Comparison of ENCODE assay signal across 9 cellular contexts in genomic region chr4:82798168-82799005, GRCh38. TPM values are rescaled to one million over a fixed set of nuclear protein-coding genes. Genes with fewer than 3 reads are reported as not detected.
DNase-seq lines count a peak whose midpoint lies in the region; ATAC-seq, FAIRE-seq and TF ChIP-seq lines count a peak whose summit lies in the region.
"Had no signal": no experiment of that assay in that cellular context is flagged by ENCODE, and none has a peak within 500 bp of the region (broad histone marks: within the 10 kb centered on the region; RNA-seq: fewer than 3 reads in every experiment).

TSS of gene SCD5 (minus strand) at chr4:82798796. CDS start at chr4:82798537, 259 bp downstream.

- H3K4me1 ChIP-seq in RWPE2 (ENCODE audit: insufficient read depth, poor library complexity, severe bottlenecking) (peaks cover 2% of the 10 kb centered on the region), transverse colon (peaks cover 0 to 30% (median 11%) of the 10 kb centered on the region in 4 donors)

- in situ Hi-C loops in transverse colon (cut with MboI; ENCODE audit: low pct_ligation_motif_present in 1 of 4, low pct_unique_long_range_greater_than_20kb in 1 of 4, low sequenced_read_pairs in 3 of 4) = no loop called here

- no peak for TF ChIP-seq POLR2A in transverse colon (IDR thresholded peaks at IDR 0.05)

- ATAC-seq in GM21423 (IDR thresholded peaks at IDR 0.05; ENCODE audit: unreplicated experiment) = peak; percentile 82
- peak; percentile 77 for ATAC-seq in RWPE2 (ENCODE audit: low read depth)
- ATAC-seq in activated naive CD8-positive, alpha-beta T cell treated with anti-CD3 and anti-CD28 coated beads, Interleukin-2, amount 10 ng/mL, durations not matched to agents 7 days and 5 days (ENCODE audit: low read depth) = peak; percentile 98
- ATAC-seq in Right ventricle myocardium inferior = peak; percentile 96

- H3K4me3 ChIP-seq in RWPE2 (ENCODE audit: severe bottlenecking) (peak within 1 kb of the TSS; percentile 54), transverse colon (peak within 1 kb of the TSS; percentile 55 to 86 (median 72))

- DNase-seq in D721Med (ENCODE audit: insufficient read length, low spot score) (peak; percentile 84), HTR-8/SVneo (ENCODE audit: insufficient read length, low spot score) (peak; percentile 70), RWPE2 (ENCODE audit: low spot score) (no peak), Right ventricle myocardium inferior (ENCODE audit: missing footprints) (peak; percentile 87), osteocyte (ENCODE audit: extremely low spot score, unreplicated experiment) (peak; percentile 87), transverse colon (peak; percentile 64)
- peak; percentile 76 for DNase-seq in activated naive CD8-positive, alpha-beta T cell treated with anti-CD3 and anti-CD28 coated beads, Interleukin-2, amount 10 ng/mL, durations not matched to agents 7 days and 5 days

- H3K9me3 ChIP-seq in RWPE2 (ENCODE audit: severe bottlenecking) (no peaks in the 10 kb centered on the region), transverse colon (no peaks in the 10 kb centered on the region)

- H3K27ac Mint-ChIP-seq in activated naive CD8-positive, alpha-beta T cell treated with anti-CD3 and anti-CD28 coated beads, Interleukin-2, amount 10 ng/mL, durations not matched to agents 7 days and 5 days = no peak within 1 kb of the TSS
- H3K27ac Mint-ChIP-seq in osteocyte (ENCODE audit: unreplicated experiment) = peak within 1 kb of the TSS; percentile 64

- no peak for FAIRE-seq in D721Med (lab: Jason Lieb, UNC)
- FAIRE-seq in HTR-8/SVneo (lab: Jason Lieb, UNC) = no peak

- H3K4me1 Mint-ChIP-seq in activated naive CD8-positive, alpha-beta T cell treated with anti-CD3 and anti-CD28 coated beads, Interleukin-2, amount 10 ng/mL, durations not matched to agents 7 days and 5 days = peaks cover 18% of the 10 kb centered on the region
- H3K4me1 Mint-ChIP-seq in osteocyte (ENCODE audit: unreplicated experiment) = peaks cover 25% of the 10 kb centered on the region

- no peak within 1 kb of the TSS for H3K27ac ChIP-seq in RWPE2 (ENCODE audit: poor library complexity, severe bottlenecking)
- peak within 1 kb of the TSS; percentile 54 to 82 (median 66) for H3K27ac ChIP-seq in transverse colon
- H3K27ac ChIP-seq: epithelial cell of prostate had no signal

- H3K36me3 Mint-ChIP-seq in activated naive CD8-positive, alpha-beta T cell treated with anti-CD3 and anti-CD28 coated beads, Interleukin-2, amount 10 ng/mL, durations not matched to agents 7 days and 5 days = peaks cover 4% of the 10 kb centered on the region
- no peaks in the 10 kb centered on the region for H3K36me3 Mint-ChIP-seq in osteocyte (ENCODE audit: unreplicated experiment)

- intact Hi-C loops in Right ventricle myocardium inferior (cut with DNase I) = no loop called here
- intact Hi-C loops in transverse colon (cut with DNase I; ENCODE audit: low total_unique reads) = loop anchor here (1.0 kb wide), 1 partner anchor 13 kb away; no protein-coding TSS in a partner anchor

- peaks cover 58% of the 10 kb centered on the region for H3K27me3 Mint-ChIP-seq in activated naive CD8-positive, alpha-beta T cell treated with anti-CD3 and anti-CD28 coated beads, Interleukin-2, amount 10 ng/mL, durations not matched to agents 7 days and 5 days
- H3K27me3 Mint-ChIP-seq in osteocyte (ENCODE audit: unreplicated experiment) = peaks cover 7% of the 10 kb centered on the region

- no peaks in the 10 kb centered on the region for H3K9me3 Mint-ChIP-seq in activated naive CD8-positive, alpha-beta T cell treated with anti-CD3 and anti-CD28 coated beads, Interleukin-2, amount 10 ng/mL, durations not matched to agents 7 days and 5 days
- no peaks in the 10 kb centered on the region for H3K9me3 Mint-ChIP-seq in osteocyte (ENCODE audit: unreplicated experiment)

- TF ChIP-seq EP300 in transverse colon (IDR thresholded peaks at IDR 0.05; ENCODE audit: low read depth) = no peak

- POLR2A ChIA-PET in activated naive CD8-positive, alpha-beta T cell treated with anti-CD3 and anti-CD28 coated beads, Interleukin-2, amount 10 ng/mL, durations not matched to agents 7 days and 5 days (lab: Charles Lee) = interaction anchor here (0.5 to 1.4 kb wide), 3 partner anchors 50 to 369 kb away, joined by 3 to 7 read pairs (median 5); partner anchors contain the start of gene THAP9

- H3K4me3 Mint-ChIP-seq in activated naive CD8-positive, alpha-beta T cell treated with anti-CD3 and anti-CD28 coated beads, Interleukin-2, amount 10 ng/mL, durations not matched to agents 7 days and 5 days = peak within 1 kb of the TSS; percentile 82
- H3K4me3 Mint-ChIP-seq in osteocyte (ENCODE audit: unreplicated experiment) = peak within 1 kb of the TSS; percentile 85

- no peaks in the 10 kb centered on the region for H3K36me3 ChIP-seq in RWPE2 (ENCODE audit: low read depth)
- no peaks in the 10 kb centered on the region for H3K36me3 ChIP-seq in transverse colon

- WGBS in transverse colon (ENCODE audit: low coverage in 1 of 2), 2 donors = 1% methylated on average over 42 of the region's 94 CpGs; no CpG with 5 or more reads in 1 of the 2 donors

- peaks cover 8% of the 10 kb centered on the region for H3K27me3 ChIP-seq in RWPE2 (ENCODE audit: insufficient read depth, poor library complexity, severe bottlenecking)
- peaks cover 36% of the 10 kb centered on the region for H3K27me3 ChIP-seq in transverse colon

- TF ChIP-seq CTCF in D721Med (IDR thresholded peaks at IDR 0.05; ENCODE audit: insufficient read depth, missing control alignments) = no peak
- no peak for TF ChIP-seq CTCF in RWPE2 (IDR thresholded peaks at IDR 0.05; ENCODE audit: poor library complexity, severe bottlenecking)
- no peak for TF ChIP-seq CTCF in osteocyte (IDR thresholded peaks at IDR 0.05)
- TF ChIP-seq CTCF in transverse colon (IDR thresholded peaks at IDR 0.05) = no peak

RNA-seq across cellular contexts. Expression of gene SCD5, which starts in this region (rescaled TPM):
- 1 to 10 TPM; 6.2 to 6.9 TPM for total RNA-seq in activated naive CD8-positive, alpha-beta T cell treated with anti-CD3 and anti-CD28 coated beads, Interleukin-2, amount 10 ng/mL, durations not matched to agents 7 days and 5 days
- total RNA-seq in Right ventricle myocardium inferior = 5.1 TPM
- 23.7 and 23.9 TPM in 2 replicates for total RNA-seq in osteocyte
- total RNA-seq in transverse colon = 1 to 10 TPM; 1.5 to 7.5 (median 3.5) TPM
